ENCODE assay signal across 16 cellular contexts in the genomic region with DNA sequence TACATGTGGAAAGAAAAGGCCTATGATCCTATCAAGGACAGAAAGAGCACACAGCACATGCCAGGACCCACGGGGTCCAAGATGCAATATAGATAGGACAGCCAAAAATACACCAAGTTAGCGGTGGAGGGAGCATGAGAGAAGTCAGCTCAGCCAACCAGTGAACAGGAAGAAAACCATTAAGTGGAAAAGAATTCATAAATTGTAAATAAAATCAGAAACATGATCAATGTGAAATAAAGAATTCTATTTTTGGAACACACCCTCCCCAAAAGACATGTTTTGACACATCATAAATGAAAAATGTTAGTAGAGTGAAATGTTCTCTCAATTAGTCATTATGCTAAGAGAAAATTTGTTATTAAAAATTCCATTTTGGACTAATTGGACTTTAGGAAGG. TPM values are rescaled to one million over a fixed set of nuclear protein-coding genes. Genes with fewer than 3 reads are reported as not detected.
DNase-seq lines count a peak whose midpoint lies in the region; ATAC-seq, FAIRE-seq and TF ChIP-seq lines count a peak whose summit lies in the region.
"Had no signal": no experiment of that assay in that cellular context is flagged by ENCODE, and none has a peak within 500 bp of the region (broad histone marks: within the 10 kb centered on the region; RNA-seq: fewer than 3 reads in every experiment).

No MANE protein-coding gene starts in this region.

- no peaks in the 10 kb centered on the region for H3K36me3 ChIP-seq in bronchial epithelial cell (ENCODE audit: control insufficient read depth, insufficient read depth, low read length)
- H3K36me3 ChIP-seq in neural cell (ENCODE audit: insufficient read depth, low read length): no peaks in the 10 kb centered on the region
- H3K36me3 ChIP-seq: HAP-1 had no signal

- no peaks in the 10 kb centered on the region for H4K20me1 ChIP-seq in neural cell (ENCODE audit: insufficient read depth)
- H4K20me1 ChIP-seq: BLaER1 treated with 17β-estradiol and CSF1 and Interleukin-3, amounts not matched to agents 10 nM and 100 nM had no signal

- H3K9me3 ChIP-seq in neural cell (ENCODE audit: low read length): no peaks in the 10 kb centered on the region
- H3K9me3 ChIP-seq: BLaER1 treated with 17β-estradiol and CSF1 and Interleukin-3, amounts not matched to agents 10 nM and 100 nM; HAP-1 had no signal

- peak; percentile 83 for DNase-seq in EH (ENCODE audit: low read depth)
- peak; percentile 14 for DNase-seq in HS-27A (ENCODE audit: low read depth)
- peak; percentile 40 for DNase-seq in bronchial epithelial cell (ENCODE audit: low read depth)
- DNase-seq in NAMALWA (ENCODE audit: low spot score): no peak
- DNase-seq: 8988T; CD4-positive, CD25-positive, alpha-beta regulatory T cell; DMS53 had no signal

- H3K9ac ChIP-seq in neural cell (ENCODE audit: low read length): no peak overlapping the region
- H3K9ac ChIP-seq: BLaER1 treated with 17β-estradiol and CSF1 and Interleukin-3, amounts not matched to agents 10 nM and 100 nM had no signal

- no peaks in the 10 kb centered on the region for H3F3A ChIP-seq in neural cell (ENCODE audit: insufficient read depth, low read length, poor library complexity, severe bottlenecking)

- TF ChIP-seq CTCF in bronchial epithelial cell (IDR thresholded peaks at IDR 0.05; ENCODE audit: insufficient read depth, low read length, severe bottlenecking) (no peak), neural cell (IDR thresholded peaks at IDR 0.05; ENCODE audit: poor library complexity, severe bottlenecking) (no peak)

- peak overlapping the region; percentile 14 for H3K27ac ChIP-seq in neural cell (ENCODE audit: low read length)
- H3K27ac ChIP-seq: BLaER1 treated with 17β-estradiol and CSF1 and Interleukin-3, amounts not matched to agents 10 nM and 100 nM had no signal

- ATAC-seq in HG02870 (IDR thresholded peaks at IDR 0.05; ENCODE audit: unreplicated experiment) (no peak), GM21381 (IDR thresholded peaks at IDR 0.05; ENCODE audit: unreplicated experiment) (no peak)

- no peak for FAIRE-seq in bronchial epithelial cell (lab: Jason Lieb, UNC)
- FAIRE-seq: G401.6, GM12892, GM19239, H1 had no signal

- no peak overlapping the region for H2AFZ ChIP-seq in neural cell (ENCODE audit: low read depth, low read length)

- no peak for TF ChIP-seq EP300 in neural cell (conservative IDR thresholded peaks at IDR 0.05; ENCODE audit: poor library complexity, severe bottlenecking)

- no peaks in the 10 kb centered on the region for H3K9me2 ChIP-seq in neural cell (ENCODE audit: insufficient read depth, low read length)

- H3K4me2 ChIP-seq in neural cell (ENCODE audit: low read length): no peak overlapping the region
- H3K4me2 ChIP-seq: BLaER1 treated with 17β-estradiol and CSF1 and Interleukin-3, amounts not matched to agents 10 nM and 100 nM had no signal

- no peak overlapping the region for H3K4me3 ChIP-seq in bronchial epithelial cell (ENCODE audit: low read depth, low read length)
- H3K4me3 ChIP-seq in neural cell (ENCODE audit: low read length): no peak overlapping the region
- H3K4me3 ChIP-seq: BLaER1 treated with 17β-estradiol and CSF1 and Interleukin-3, amounts not matched to agents 10 nM and 100 nM; HAP-1 had no signal

- no peak for TF ChIP-seq RAD21 in neural cell (conservative IDR thresholded peaks at IDR 0.05)

- no peaks in the 10 kb centered on the region for H3K79me2 ChIP-seq in neural cell (replicated peaks; ENCODE audit: insufficient read depth, low read length)

- no peaks in the 10 kb centered on the region for H3K27me3 ChIP-seq in bronchial epithelial cell (ENCODE audit: control insufficient read depth, insufficient read depth, low read length)
- no peaks in the 10 kb centered on the region for H3K27me3 ChIP-seq in neural cell (ENCODE audit: insufficient read depth, low read depth, low read length)
- H3K27me3 ChIP-seq: BLaER1 treated with 17β-estradiol and CSF1 and Interleukin-3, amounts not matched to agents 10 nM and 100 nM had no signal

TF ChIP-seq in neural cell, 6 proteins besides CTCF, POLR2A, EP300 and RAD21:
- TF ChIP-seq MXI1 (conservative IDR thresholded peaks at IDR 0.05; ENCODE audit: poor library complexity, severe bottlenecking) (no peak), POLR2AphosphoS5 (IDR thresholded peaks at IDR 0.05) (no peak), TAF1 (IDR thresholded peaks at IDR 0.05; ENCODE audit: low read depth) (no peak), SMC3 (conservative IDR thresholded peaks at IDR 0.05; ENCODE audit: poor library complexity) (no peak), EZH2 (IDR thresholded peaks at IDR 0.05; ENCODE audit: borderline replicate concordance, insufficient read depth, low read length, poor library complexity, severe bottlenecking) (no peak)
- TF ChIP-seq, protein P1, sequence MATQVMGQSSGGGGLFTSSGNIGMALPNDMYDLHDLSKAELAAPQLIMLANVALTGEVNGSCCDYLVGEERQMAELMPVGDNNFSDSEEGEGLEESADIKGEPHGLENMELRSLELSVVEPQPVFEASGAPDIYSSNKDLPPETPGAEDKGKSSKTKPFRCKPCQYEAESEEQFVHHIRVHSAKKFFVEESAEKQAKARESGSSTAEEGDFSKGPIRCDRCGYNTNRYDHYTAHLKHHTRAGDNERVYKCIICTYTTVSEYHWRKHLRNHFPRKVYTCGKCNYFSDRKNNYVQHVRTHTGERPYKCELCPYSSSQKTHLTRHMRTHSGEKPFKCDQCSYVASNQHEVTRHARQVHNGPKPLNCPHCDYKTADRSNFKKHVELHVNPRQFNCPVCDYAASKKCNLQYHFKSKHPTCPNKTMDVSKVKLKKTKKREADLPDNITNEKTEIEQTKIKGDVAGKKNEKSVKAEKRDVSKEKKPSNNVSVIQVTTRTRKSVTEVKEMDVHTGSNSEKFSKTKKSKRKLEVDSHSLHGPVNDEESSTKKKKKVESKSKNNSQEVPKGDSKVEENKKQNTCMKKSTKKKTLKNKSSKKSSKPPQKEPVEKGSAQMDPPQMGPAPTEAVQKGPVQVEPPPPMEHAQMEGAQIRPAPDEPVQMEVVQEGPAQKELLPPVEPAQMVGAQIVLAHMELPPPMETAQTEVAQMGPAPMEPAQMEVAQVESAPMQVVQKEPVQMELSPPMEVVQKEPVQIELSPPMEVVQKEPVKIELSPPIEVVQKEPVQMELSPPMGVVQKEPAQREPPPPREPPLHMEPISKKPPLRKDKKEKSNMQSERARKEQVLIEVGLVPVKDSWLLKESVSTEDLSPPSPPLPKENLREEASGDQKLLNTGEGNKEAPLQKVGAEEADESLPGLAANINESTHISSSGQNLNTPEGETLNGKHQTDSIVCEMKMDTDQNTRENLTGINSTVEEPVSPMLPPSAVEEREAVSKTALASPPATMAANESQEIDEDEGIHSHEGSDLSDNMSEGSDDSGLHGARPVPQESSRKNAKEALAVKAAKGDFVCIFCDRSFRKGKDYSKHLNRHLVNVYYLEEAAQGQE (IDR thresholded peaks at IDR 0.05; ENCODE audit: borderline replicate concordance): no peak

RNA-seq across cellular contexts. Expression of a gene that starts 35.7 kb away (rescaled TPM):
- 17.8 and 20.3 TPM in 2 replicates for total RNA-seq in bronchial epithelial cell
- polyA plus RNA-seq in neural cell: 69.5 and 72.9 TPM in 2 replicates
- 59.4 and 65.4 TPM in 2 replicates for polyA minus RNA-seq in neural cell

RNA-seq across cellular contexts. Expression of a gene that starts 36.0 kb away (rescaled TPM):
- 382 and 542 TPM in 2 replicates for total RNA-seq in bronchial epithelial cell
- polyA plus RNA-seq in neural cell: 389 and 455 TPM in 2 replicates
- 310 and 355 TPM in 2 replicates for polyA minus RNA-seq in neural cell
